Comparison of ENCODE assay signal across 15 cellular contexts in the genomic region with DNA sequence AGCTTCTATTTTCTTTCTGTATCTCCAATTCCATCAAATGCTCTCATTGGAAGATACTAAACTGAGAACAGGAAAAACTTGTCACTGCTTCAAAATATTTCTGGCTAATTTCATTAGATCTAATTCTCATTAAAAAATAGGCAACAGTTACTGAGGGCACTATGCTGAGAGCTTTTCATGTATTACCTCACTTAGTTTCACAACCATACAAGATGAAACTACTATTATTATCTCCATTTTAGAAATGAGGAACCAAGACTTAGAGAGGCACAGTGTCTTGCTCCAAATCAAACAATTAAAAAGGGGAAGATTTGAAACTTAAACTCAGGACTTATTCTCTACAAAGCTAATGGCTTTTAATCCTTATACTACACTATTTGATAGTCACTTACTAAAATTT. TPM values are rescaled to one million over a fixed set of nuclear protein-coding genes. Genes with fewer than 3 reads are reported as not detected.
A peak's percentile ranks its signal among the peaks of the same experiment; 100 is the strongest.
DNase-seq lines count a peak whose midpoint lies in the region; ATAC-seq and TF ChIP-seq lines count a peak whose summit lies in the region.
"Had no signal": no experiment of that assay in that cellular context is flagged by ENCODE, and none has a peak within 500 bp of the region (broad histone marks: within the 10 kb centered on the region; RNA-seq: fewer than 3 reads in every experiment).

No MANE protein-coding gene starts in this region.

- H3K36me3 ChIP-seq in lower lobe of right lung (no peaks in the 10 kb centered on the region), psoas muscle (ENCODE audit: insufficient read depth in 1 of 2, low read depth in 1 of 2) (no peaks in the 10 kb centered on the region)

- H3K9me3 ChIP-seq in lower lobe of right lung (no peaks in the 10 kb centered on the region), psoas muscle (no peaks in the 10 kb centered on the region)

- H3K4me3 ChIP-seq in lower lobe of right lung (no peak overlapping the region), psoas muscle (no peak overlapping the region)

- H3K27ac ChIP-seq in lower lobe of right lung, result no peak overlapping the region
- no peak overlapping the region for H3K27ac ChIP-seq in psoas muscle

- H3K27me3 ChIP-seq in lower lobe of right lung (ENCODE audit: low read depth) (no peaks in the 10 kb centered on the region), psoas muscle (ENCODE audit: insufficient read depth in 3 of 3, low read length in 2 of 3) (no peaks in the 10 kb centered on the region)

- no peak for TF ChIP-seq CTCF in lower lobe of right lung (IDR thresholded peaks at IDR 0.05)
- TF ChIP-seq CTCF in psoas muscle (IDR thresholded peaks at IDR 0.05), result no peak

- no peak for DNase-seq in lower lobe of right lung
- DNase-seq in activated gamma-delta T cell (lab: John Stamatoyannopoulos, UW), result no peak
- DNase-seq in NCI-H524 (lab: John Stamatoyannopoulos, UW), result no peak
- DNase-seq in DMS114 treated with DMSO at 0.1 percent for 48 hours (lab: John Stamatoyannopoulos, UW; ENCODE audit: unreplicated experiment), result no peak
- DNase-seq in psoas muscle, result no peak
- DNase-seq: activated CD8-positive, alpha-beta memory T cell treated with anti-CD3 and anti-CD28 coated beads, Interleukin-2, amount 10 ng/mL, durations not matched to agents 7 days and 5 days; DMS53; islet precursor cell; NCI-H1694 had no signal

- ATAC-seq in GM19023 (IDR thresholded peaks at IDR 0.05; ENCODE audit: unreplicated experiment) (peak; percentile 86), HG02642 (IDR thresholded peaks at IDR 0.05; ENCODE audit: poor library complexity, unreplicated experiment) (peak; percentile 91), HG03460 (IDR thresholded peaks at IDR 0.05; ENCODE audit: unreplicated experiment) (peak; percentile 91), lower lobe of right lung (peak; percentile 13 to 30), psoas muscle (no peak)
- ATAC-seq: activated CD8-positive, alpha-beta memory T cell treated with anti-CD3 and anti-CD28 coated beads, Interleukin-2, amount 10 ng/mL, durations not matched to agents 7 days and 5 days; esophagus mucosa; HCT116 had no signal

- peaks cover 4% of the 10 kb centered on the region for H3K4me1 ChIP-seq in lower lobe of right lung
- H3K4me1 ChIP-seq in psoas muscle, result no peaks in the 10 kb centered on the region

- intact Hi-C loops in lower lobe of right lung (cut with DNase I) (no loop called here), psoas muscle (cut with DNase I) (no loop called here)

RNA-seq across cellular contexts. Expression of a gene that starts 7.2 kb away (rescaled TPM):
- total RNA-seq in lower lobe of right lung (not detected), psoas muscle (not detected)
- not detected for polyA plus RNA-seq in psoas muscle
- total RNA-seq: activated CD8-positive, alpha-beta memory T cell treated with anti-CD3 and anti-CD28 coated beads, Interleukin-2, amount 10 ng/mL, durations not matched to agents 7 days and 5 days; esophagus mucosa; osteocyte had no signal

Comparison
In these comparisons a context has a peak if more than half of its experiments do, and no peak if none do; other contexts are left out.
1. ATAC-seq: peak in GM19023 (single experiment), HG02642 (single experiment), HG03460 (single experiment) and lower lobe of right lung (2 of 2); none in psoas muscle (0 of 4).